12 cellular contexts compared by ENCODE assay signal in genomic region chr5:130896636-130897035, GRCh38.
DNase-seq lines count a peak whose midpoint lies in the region; ATAC-seq and TF ChIP-seq lines count a peak whose summit lies in the region.
"Had no signal": no experiment of that assay in that cellular context is flagged by ENCODE, and none has a peak within 500 bp of the region (broad histone marks: within the 10 kb centered on the region; RNA-seq: fewer than 3 reads in every experiment).

No MANE protein-coding gene starts in this region.

- peaks cover 0 to 4% (median 0%) of the 10 kb centered on the region in 4 donors for H3K9me3 ChIP-seq in Peyer's patch

- peaks cover 4% of the 10 kb centered on the region for H3K4me1 Mint-ChIP-seq in GM23338
- no peaks in the 10 kb centered on the region for H3K4me1 Mint-ChIP-seq in activated T-helper 1 cell treated with anti-CD3 and anti-CD28 coated beads, Interleukin-12 subunit alpha, Interleukin-12 subunit beta, Interleukin-2, Interleukin-4 antibody, amounts not matched to agents 30 ng/mL and 10 ng/mL and 1 ng/mL, durations not matched to agents 14 hours and 24 hours and 36 hours (ENCODE audit: low read depth)

- TF ChIP-seq CTCF in 22Rv1 (IDR thresholded peaks at IDR 0.05) (no peak), GM23338 (conservative IDR thresholded peaks at IDR 0.05; ENCODE audit: low read depth in 2 of 2) (no peak), Peyer's patch (IDR thresholded peaks at IDR 0.05) (no peak)

- no peaks in the 10 kb centered on the region for H4K20me1 ChIP-seq in GM23338 (replicated peaks; ENCODE audit: insufficient read depth)

- no peak for ATAC-seq in GM23338
- ATAC-seq in left colon, result peak; percentile 58
- ATAC-seq in stimulated activated naive CD8-positive, alpha-beta T cell treated with anti-CD3 and anti-CD28 coated beads, Interleukin-15, Interleukin-2, amounts not matched to agents 100 U/mL and 50 U/mL, for 24 hours, result no peak

- peak overlapping the region; percentile 84 for H3K27ac ChIP-seq in 22Rv1
- H3K27ac ChIP-seq in GM23338 (ENCODE audit: low read depth), result no peak overlapping the region
- H3K27ac ChIP-seq in Peyer's patch, result peak overlapping the region in 2 of 4 donors; percentile 69 to 76

- no peaks in the 10 kb centered on the region for H3K4me1 ChIP-seq in GM23338 (ENCODE audit: insufficient read depth)
- H3K4me1 ChIP-seq in Peyer's patch, result no peaks in the 10 kb centered on the region

- peaks cover 15% of the 10 kb centered on the region for H3K36me3 Mint-ChIP-seq in GM23338 (ENCODE audit: low read depth)
- no peaks in the 10 kb centered on the region for H3K36me3 Mint-ChIP-seq in activated T-helper 1 cell treated with anti-CD3 and anti-CD28 coated beads, Interleukin-12 subunit alpha, Interleukin-12 subunit beta, Interleukin-2, Interleukin-4 antibody, amounts not matched to agents 30 ng/mL and 10 ng/mL and 1 ng/mL, durations not matched to agents 14 hours and 24 hours and 36 hours (ENCODE audit: low read depth)

- H3K36me3 ChIP-seq in GM23338 (ENCODE audit: insufficient read depth) (no peaks in the 10 kb centered on the region), Peyer's patch (no peaks in the 10 kb centered on the region)

- H3K79me2 ChIP-seq in GM23338 (replicated peaks; ENCODE audit: insufficient read depth), result no peaks in the 10 kb centered on the region

- intact Hi-C loops in left colon (cut with DNase I, micrococcal nuclease), result no loop called here
- intact Hi-C loops in activated T-helper 1 cell treated with anti-CD3 and anti-CD28 coated beads, Interleukin-12 subunit alpha, Interleukin-12 subunit beta, Interleukin-2, Interleukin-4 antibody, amounts not matched to agents 30 ng/mL and 10 ng/mL and 1 ng/mL, durations not matched to agents 14 hours and 24 hours and 36 hours (cut with micrococcal nuclease), result no loop called here

- peaks cover 24% of the 10 kb centered on the region for H3K9me3 Mint-ChIP-seq in GM23338
- H3K9me3 Mint-ChIP-seq in activated T-helper 1 cell treated with anti-CD3 and anti-CD28 coated beads, Interleukin-12 subunit alpha, Interleukin-12 subunit beta, Interleukin-2, Interleukin-4 antibody, amounts not matched to agents 30 ng/mL and 10 ng/mL and 1 ng/mL, durations not matched to agents 14 hours and 24 hours and 36 hours, result no peaks in the 10 kb centered on the region

- peaks cover 3% of the 10 kb centered on the region for H3K27me3 Mint-ChIP-seq in GM23338 (ENCODE audit: insufficient read depth, low read depth, poor library complexity)
- no peaks in the 10 kb centered on the region for H3K27me3 Mint-ChIP-seq in activated T-helper 1 cell treated with anti-CD3 and anti-CD28 coated beads, Interleukin-12 subunit alpha, Interleukin-12 subunit beta, Interleukin-2, Interleukin-4 antibody, amounts not matched to agents 30 ng/mL and 10 ng/mL and 1 ng/mL, durations not matched to agents 14 hours and 24 hours and 36 hours (ENCODE audit: insufficient read depth)

- H3K27me3 ChIP-seq in GM23338 (ENCODE audit: insufficient read depth) (no peaks in the 10 kb centered on the region), Peyer's patch (no peaks in the 10 kb centered on the region)

- no peak overlapping the region for H3K27ac Mint-ChIP-seq in GM23338
- H3K27ac Mint-ChIP-seq in activated T-helper 1 cell treated with anti-CD3 and anti-CD28 coated beads, Interleukin-12 subunit alpha, Interleukin-12 subunit beta, Interleukin-2, Interleukin-4 antibody, amounts not matched to agents 30 ng/mL and 10 ng/mL and 1 ng/mL, durations not matched to agents 14 hours and 24 hours and 36 hours, result no peak overlapping the region

- no peak for TF ChIP-seq POLR2A in Peyer's patch (IDR thresholded peaks at IDR 0.05)

- H3K4me2 ChIP-seq in GM23338, result 0 out of 2 replicates have a peak overlapping the region, but pooled peaks have one; percentile 42

- no peaks in the 10 kb centered on the region for H3K9me2 ChIP-seq in GM23338 (ENCODE audit: insufficient read depth)

- H3K4me3 ChIP-seq in GM23338, result no peak overlapping the region
- peak overlapping the region in 3 of 4 donors; percentile 21 to 53 (median 48) for H3K4me3 ChIP-seq in Peyer's patch

- DNase-seq in GM23338 (ENCODE audit: low spot score) (no peak), Peyer's patch (no peak), left colon (no peak), DMS153 (lab: John Stamatoyannopoulos, UW) (no peak), Kasumi-1 (lab: John Stamatoyannopoulos, UW) (no peak)
- DNase-seq in stimulated activated naive CD8-positive, alpha-beta T cell treated with anti-CD3 and anti-CD28 coated beads, Interleukin-15, Interleukin-2, amounts not matched to agents 100 U/mL and 50 U/mL, for 24 hours, result no peak
- DNase-seq in activated T-helper 1 cell treated with anti-CD3 and anti-CD28 coated beads, Interleukin-12 subunit alpha, Interleukin-12 subunit beta, Interleukin-2, Interleukin-4 antibody, amounts not matched to agents 30 ng/mL and 10 ng/mL and 1 ng/mL, durations not matched to agents 14 hours and 24 hours and 36 hours (ENCODE audit: low spot score), result no peak
- DNase-seq: EL, NCI-H1417 treated with DMSO at 0.1 percent for 48 hours, NCI-H2171 treated with DMSO at 0.1 percent for 48 hours, SIG-M5 had no signal

- no peak overlapping the region for H3K4me3 Mint-ChIP-seq in GM23338
- no peak overlapping the region for H3K4me3 Mint-ChIP-seq in activated T-helper 1 cell treated with anti-CD3 and anti-CD28 coated beads, Interleukin-12 subunit alpha, Interleukin-12 subunit beta, Interleukin-2, Interleukin-4 antibody, amounts not matched to agents 30 ng/mL and 10 ng/mL and 1 ng/mL, durations not matched to agents 14 hours and 24 hours and 36 hours

- no peaks in the 10 kb centered on the region for H3F3A ChIP-seq in GM23338 (replicated peaks; ENCODE audit: low read depth)

- H2AFZ ChIP-seq in GM23338, result no peak overlapping the region

TF ChIP-seq in GM23338, 12 proteins besides CTCF, POLR2A, EP300 and RAD21:
- TF ChIP-seq CREB1 (CRISPR knock-in tag; IDR thresholded peaks at IDR 0.05; ENCODE audit: low read depth) (no peak), ETS1 (IDR thresholded peaks at IDR 0.05) (no peak), REST (IDR thresholded peaks at IDR 0.05; ENCODE audit: unreplicated experiment) (no peak), EZH2phosphoT487 (IDR thresholded peaks at IDR 0.05; ENCODE audit: unreplicated experiment) (no peak), EZH2 (IDR thresholded peaks at IDR 0.05; ENCODE audit: low read depth, unreplicated experiment) (no peak), ZNF114 (CRISPR knock-in tag; IDR thresholded peaks at IDR 0.05) (no peak), STAT1 (IDR thresholded peaks at IDR 0.05; ENCODE audit: unreplicated experiment) (no peak), ZNF331 (CRISPR knock-in tag; IDR thresholded peaks at IDR 0.05; ENCODE audit: low read depth) (no peak)
